ENCODE assay signal across 23 cellular contexts in the genomic region with DNA sequence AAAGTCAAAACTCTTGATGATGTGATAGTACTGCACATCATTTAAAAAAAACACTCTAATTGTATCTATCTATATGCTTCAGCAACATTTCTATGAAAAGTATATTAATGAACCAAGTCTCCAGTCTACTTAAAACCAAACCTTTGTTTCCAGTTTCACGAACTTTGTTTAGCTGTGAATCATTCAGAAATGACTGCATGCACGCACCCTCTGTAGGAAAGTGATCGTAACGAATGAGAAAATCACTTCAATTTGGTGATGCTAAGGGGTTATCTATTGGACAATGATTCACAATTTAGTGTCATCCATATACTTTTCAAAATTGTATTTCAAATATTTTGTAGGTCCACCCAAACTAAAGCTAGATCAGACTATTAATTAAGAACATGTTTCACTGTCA.
DNase-seq lines count a peak whose midpoint lies in the region; ATAC-seq, FAIRE-seq and TF ChIP-seq lines count a peak whose summit lies in the region.
"Had no signal": no experiment of that assay in that cellular context is flagged by ENCODE, and none has a peak within 500 bp of the region (broad histone marks: within the 10 kb centered on the region; RNA-seq: fewer than 3 reads in every experiment).

No MANE protein-coding gene starts in this region.

- H3K9ac ChIP-seq in astrocyte (ENCODE audit: low read length) = no peak overlapping the region
- H3K9ac ChIP-seq: BLaER1 treated with 17β-estradiol and CSF1 and Interleukin-3, amounts not matched to agents 10 nM and 100 nM had no signal

- TF ChIP-seq CTCF in GM12865 (IDR thresholded peaks at IDR 0.05; ENCODE audit: insufficient read depth, low read depth, low read length, missing control alignments) = no peak
- no peak for TF ChIP-seq CTCF in astrocyte (IDR thresholded peaks at IDR 0.05; ENCODE audit: insufficient read depth, low read depth, low read length)
- TF ChIP-seq CTCF in PC-9 (conservative IDR thresholded peaks at IDR 0.05) = no peak

- CTCF ChIA-PET in PC-9 (lab: Charles Lee) = no interaction called here

- H3K4me1 ChIP-seq in astrocyte (ENCODE audit: insufficient read depth, low read length) (no peaks in the 10 kb centered on the region), PC-9 (replicated peaks; ENCODE audit: insufficient read depth) (no peaks in the 10 kb centered on the region)
- H3K4me1 ChIP-seq: A549; BLaER1 treated with 17β-estradiol and CSF1 and Interleukin-3, amounts not matched to agents 10 nM and 100 nM had no signal

- no peaks in the 10 kb centered on the region for H3K9me3 ChIP-seq in astrocyte (ENCODE audit: insufficient read depth, low read depth, low read length)
- no peaks in the 10 kb centered on the region for H3K9me3 ChIP-seq in PC-9 (ENCODE audit: insufficient read depth, low read depth)
- H3K9me3 ChIP-seq: A549; BLaER1 treated with 17β-estradiol and CSF1 and Interleukin-3, amounts not matched to agents 10 nM and 100 nM had no signal

- no peaks in the 10 kb centered on the region for H3K9me3 Mint-ChIP-seq in astrocyte (ENCODE audit: unreplicated experiment)
- H3K9me3 Mint-ChIP-seq: CD8-positive, alpha-beta T cell had no signal

- no peak overlapping the region for H3K4me2 ChIP-seq in astrocyte (ENCODE audit: low read length)
- H3K4me2 ChIP-seq in PC-9 = no peak overlapping the region
- H3K4me2 ChIP-seq: A549; BLaER1 treated with 17β-estradiol and CSF1 and Interleukin-3, amounts not matched to agents 10 nM and 100 nM had no signal

- no peak overlapping the region for H3K4me3 Mint-ChIP-seq in astrocyte (ENCODE audit: unreplicated experiment)
- H3K4me3 Mint-ChIP-seq: B cell; CD4-positive, alpha-beta T cell; CD8-positive, alpha-beta T cell had no signal

- H3K4me3 ChIP-seq in GM12865 (ENCODE audit: low read depth, low read length) (no peak overlapping the region), astrocyte (ENCODE audit: insufficient read depth, low read depth, low read length) (no peak overlapping the region), PC-9 (no peak overlapping the region)
- H3K4me3 ChIP-seq: A549; BLaER1 treated with 17β-estradiol and CSF1 and Interleukin-3, amounts not matched to agents 10 nM and 100 nM had no signal

- no peaks in the 10 kb centered on the region for H3K9me2 ChIP-seq in PC-9 (ENCODE audit: insufficient read depth)

- POLR2A ChIA-PET in PC-9 (lab: Charles Lee; ENCODE audit: unreplicated experiment) = no interaction called here

- DNase-seq in GM12865 (ENCODE audit: low read depth) (peak; percentile 1), astrocyte (ENCODE audit: low read depth) (no peak), PC-9 (no peak), occipital lobe (lab: John Stamatoyannopoulos, UW) (no peak)
- DNase-seq: AML-193; CD4-positive, alpha-beta T cell; CD8-positive, alpha-beta T cell; COR-L47; DMS 273 treated with DMSO at 0.1 percent for 48 hours; DMS153; DMS53; DMS79; DND-41; EL; GDM1 had no signal

- peaks cover 4% of the 10 kb centered on the region for H3K4me1 Mint-ChIP-seq in astrocyte (ENCODE audit: low read depth, unreplicated experiment)
- H3K4me1 Mint-ChIP-seq: B cell had no signal

- ATAC-seq in HG02884 (IDR thresholded peaks at IDR 0.05; ENCODE audit: unreplicated experiment) (peak; percentile 75), GM18861 (IDR thresholded peaks at IDR 0.05; ENCODE audit: unreplicated experiment) (no peak)
- ATAC-seq: A549; CD8-positive, alpha-beta T cell had no signal

- H3K36me3 ChIP-seq in astrocyte (ENCODE audit: insufficient read depth, low read length) (no peaks in the 10 kb centered on the region), PC-9 (ENCODE audit: low read depth) (no peaks in the 10 kb centered on the region)
- H3K36me3 ChIP-seq: BLaER1 treated with 17β-estradiol and CSF1 and Interleukin-3, amounts not matched to agents 10 nM and 100 nM had no signal

- H2AFZ ChIP-seq in astrocyte (ENCODE audit: low read depth, low read length) = no peak overlapping the region
- no peak overlapping the region for H2AFZ ChIP-seq in PC-9

- intact Hi-C loops in PC-9 (cut with micrococcal nuclease; ENCODE audit: unreplicated experiment) = no loop called here

- H3K36me3 Mint-ChIP-seq in astrocyte (ENCODE audit: low read depth, unreplicated experiment) = no peaks in the 10 kb centered on the region
- H3K36me3 Mint-ChIP-seq: CD8-positive, alpha-beta T cell had no signal

- no peaks in the 10 kb centered on the region for H3K27me3 Mint-ChIP-seq in astrocyte (ENCODE audit: low read depth, unreplicated experiment)
- H3K27me3 Mint-ChIP-seq: B cell; CD4-positive, alpha-beta T cell had no signal

- no TSS peak for BruUV-seq in PC-9 (replicated peaks; lab: Mats Ljungman, UMichigan)

- FAIRE-seq in astrocyte (lab: Jason Lieb, UNC) = peak; percentile 49
- FAIRE-seq: A549, GM12892 had no signal

- H4K20me1 ChIP-seq in astrocyte (ENCODE audit: insufficient read depth, low read length) (no peaks in the 10 kb centered on the region), PC-9 (ENCODE audit: insufficient read depth) (no peaks in the 10 kb centered on the region)
- H4K20me1 ChIP-seq: BLaER1 treated with 17β-estradiol and CSF1 and Interleukin-3, amounts not matched to agents 10 nM and 100 nM had no signal

- no peaks in the 10 kb centered on the region for H3K27me3 ChIP-seq in astrocyte (ENCODE audit: insufficient read depth, low read length)
- H3K27me3 ChIP-seq in PC-9 (ENCODE audit: insufficient read depth, low read depth) = no peaks in the 10 kb centered on the region
- H3K27me3 ChIP-seq: BLaER1 treated with 17β-estradiol and CSF1 and Interleukin-3, amounts not matched to agents 10 nM and 100 nM had no signal

- H3K27ac ChIP-seq in astrocyte (ENCODE audit: low read depth, low read length) = no peak overlapping the region
- no peak overlapping the region for H3K27ac ChIP-seq in PC-9
- H3K27ac ChIP-seq: 22Rv1; A549; BLaER1 treated with 17β-estradiol and CSF1 and Interleukin-3, amounts not matched to agents 10 nM and 100 nM; C4-2B had no signal

- no peak overlapping the region for H3K27ac Mint-ChIP-seq in astrocyte (ENCODE audit: unreplicated experiment)
- H3K27ac Mint-ChIP-seq: B cell; CD4-positive, alpha-beta T cell; CD8-positive, alpha-beta T cell had no signal

- H3F3A ChIP-seq in PC-9 (ENCODE audit: insufficient read depth, low read depth) = no peaks in the 10 kb centered on the region

- H3K79me2 ChIP-seq in astrocyte (ENCODE audit: insufficient read depth, low read length) (no peaks in the 10 kb centered on the region), PC-9 (ENCODE audit: low read depth) (no peaks in the 10 kb centered on the region)
